8 cellular contexts compared by ENCODE assay signal in genomic region chr1:11012260-11013159, GRCh38. TPM values are rescaled to one million over a fixed set of nuclear protein-coding genes. Genes with fewer than 3 reads are reported as not detected.
A peak's percentile ranks its signal among the peaks of the same experiment; 100 is the strongest.
DNase-seq lines count a peak whose midpoint lies in the region; ATAC-seq and TF ChIP-seq lines count a peak whose summit lies in the region.

TARDBP (plus strand) TSS chr1:11012654; CDS start chr1:11013728, 1,074 bp downstream.

- no peaks in the 10 kb centered on the region for H3K9me3 ChIP-seq in liver (ENCODE audit: control insufficient read depth in 4 of 4, low read length in 3 of 4)

- DNase-seq in CD14-positive monocyte (ENCODE audit: low spot score) (peak; percentile 88), NCI-H748 (lab: John Stamatoyannopoulos, UW; ENCODE audit: unreplicated experiment) (peak; percentile 87), dermis blood vessel endothelial cell (peak; percentile 92)
- DNase-seq in activated CD4-positive, alpha-beta T cell treated with anti-CD3 and anti-CD28 coated beads, Interleukin-2, amount 50 U/mL, for 4 hours = peak; percentile 89
- peak; percentile 92 for DNase-seq in stimulated activated CD4-positive, alpha-beta T cell treated with anti-CD3 and anti-CD28 coated beads, Interleukin-4, amount 100 ng/mL, for 1 hour

- H3K4me1 Mint-ChIP-seq in CD14-positive monocyte = peaks cover 17% of the 10 kb centered on the region

- ATAC-seq in GM19395 (IDR thresholded peaks at IDR 0.05; ENCODE audit: unreplicated experiment) (peak; percentile 88), HG03558 (IDR thresholded peaks at IDR 0.05; ENCODE audit: extremely low read depth, unreplicated experiment) (peak; percentile 62)

- peak within 1 kb of the TSS; percentile 92 to 96 for H3K27ac ChIP-seq in liver (ENCODE audit: low read depth in 1 of 2, low read length in 2 of 2)

- peaks cover 9 to 24% (median 18%) of the 10 kb centered on the region in 4 donors for H3K4me1 ChIP-seq in liver (ENCODE audit: control insufficient read depth in 4 of 4, insufficient read depth in 4 of 4, low read length in 3 of 4)

- H3K9me3 Mint-ChIP-seq in CD14-positive monocyte = no peaks in the 10 kb centered on the region

- WGBS in liver = under 1% methylated on average over 94 of the region's 94 CpGs

- TF ChIP-seq RAD21 in liver (IDR thresholded peaks at IDR 0.05) = no peak

- H3K4me3 ChIP-seq in liver (ENCODE audit: low read depth in 1 of 3, low read length in 3 of 3) = peak within 1 kb of the TSS; percentile 60 to 87 (median 85)

- peaks cover 27 to 38% of the 10 kb centered on the region in 2 donors for H3K36me3 Mint-ChIP-seq in CD14-positive monocyte

- H3K27ac Mint-ChIP-seq in CD14-positive monocyte = peak within 1 kb of the TSS; percentile 97 to 99 (median 99)

- peaks cover 0 to 3% (median 1%) of the 10 kb centered on the region in 3 donors for H3K27me3 Mint-ChIP-seq in CD14-positive monocyte (ENCODE audit: low read depth in 3 of 3)

- peak within 1 kb of the TSS; percentile 86 to 90 for H3K4me3 Mint-ChIP-seq in CD14-positive monocyte

- intact Hi-C loops in CD14-positive monocyte (cut with micrococcal nuclease) = loop anchor here (5.0 to 10.0 kb wide), 2 partner anchors 252 to 260 kb away; partner anchors contain the start of genes MTOR (in 1 of the 2) and UBIAD1 (in 1 of the 2)

- H3K27me3 ChIP-seq in liver (ENCODE audit: control insufficient read depth in 4 of 4, insufficient read depth in 4 of 4, low read length in 3 of 4) = no peaks in the 10 kb centered on the region

- no peak for TF ChIP-seq CTCF in CD14-positive monocyte (IDR thresholded peaks at IDR 0.05)
- no peak for TF ChIP-seq CTCF in liver (IDR thresholded peaks at IDR 0.05; ENCODE audit: low read depth, low read length, missing input control)

- H3K9ac ChIP-seq in liver (ENCODE audit: low read depth in 1 of 2, low read length in 2 of 2) = peak within 1 kb of the TSS; percentile 83 to 86

- peaks cover 6 to 25% (median 19%) of the 10 kb centered on the region in 4 donors for H3K36me3 ChIP-seq in liver (ENCODE audit: control insufficient read depth in 4 of 4, insufficient read depth in 3 of 4, low read depth in 1 of 4, low read length in 3 of 4)

TF ChIP-seq in liver, 16 proteins besides CTCF, POLR2A, EP300 and RAD21:
- TF ChIP-seq ZBTB33 (IDR thresholded peaks at IDR 0.05) = peak; percentile 99
- peak; percentile 66 for TF ChIP-seq SP1 (IDR thresholded peaks at IDR 0.05)
- TF ChIP-seq FOXA1 (IDR thresholded peaks at IDR 0.05) = no peak
- TF ChIP-seq MAX (IDR thresholded peaks at IDR 0.05) = peak; percentile 59
- TF ChIP-seq YY1 (IDR thresholded peaks at IDR 0.05) = peak; percentile 99
- no peak for TF ChIP-seq HNF4G (IDR thresholded peaks at IDR 0.05)
- peak; percentile 45 to 52 for TF ChIP-seq EGR1 (IDR thresholded peaks at IDR 0.05; ENCODE audit: low read depth in 2 of 2)
- TF ChIP-seq RXRA (IDR thresholded peaks at IDR 0.05) = no peak
- TF ChIP-seq, protein P1, sequence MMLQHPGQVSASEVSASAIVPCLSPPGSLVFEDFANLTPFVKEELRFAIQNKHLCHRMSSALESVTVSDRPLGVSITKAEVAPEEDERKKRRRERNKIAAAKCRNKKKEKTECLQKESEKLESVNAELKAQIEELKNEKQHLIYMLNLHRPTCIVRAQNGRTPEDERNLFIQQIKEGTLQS (IDR thresholded peaks at IDR 0.05) = no peak
- peak in 1 of 2 donors; percentile 34 for TF ChIP-seq GABPA (IDR thresholded peaks at IDR 0.05 in 1 of 2, conservative IDR thresholded peaks at IDR 0.05 in 1 of 2)
- TF ChIP-seq TAF1 (conservative IDR thresholded peaks at IDR 0.05) = no peak
- no peak for TF ChIP-seq REST (IDR thresholded peaks at IDR 0.05)
- TF ChIP-seq HNF4A (conservative IDR thresholded peaks at IDR 0.05) = no peak
- TF ChIP-seq FOXA2 (IDR thresholded peaks at IDR 0.05) = no peak
- no peak for TF ChIP-seq NR2F2 (IDR thresholded peaks at IDR 0.05)

RNA-seq across cellular contexts. Expression of gene TARDBP, which starts in this region (rescaled TPM):
- polyA plus RNA-seq in CD14-positive monocyte = 10 to 100 TPM; 49.4 to 61.4 TPM
- total RNA-seq in dermis blood vessel endothelial cell = 133 and 197 TPM in 2 replicates
- total RNA-seq in liver = 10 to 100 TPM; 78.4 to 80.1 TPM
- polyA plus RNA-seq in liver = 10 to 100 TPM; 44.4 to 87.6 TPM

Comparison
In these comparisons a context has a peak if more than half of its experiments do, and no peak if none do; other contexts are left out.
1. Peak in every context shown above with its lines: DNase-seq, ATAC-seq, H3K4me3 ChIP-seq and H3K27ac ChIP-seq.